ENCODE assay signal across 8 cellular contexts in the genomic region with DNA sequence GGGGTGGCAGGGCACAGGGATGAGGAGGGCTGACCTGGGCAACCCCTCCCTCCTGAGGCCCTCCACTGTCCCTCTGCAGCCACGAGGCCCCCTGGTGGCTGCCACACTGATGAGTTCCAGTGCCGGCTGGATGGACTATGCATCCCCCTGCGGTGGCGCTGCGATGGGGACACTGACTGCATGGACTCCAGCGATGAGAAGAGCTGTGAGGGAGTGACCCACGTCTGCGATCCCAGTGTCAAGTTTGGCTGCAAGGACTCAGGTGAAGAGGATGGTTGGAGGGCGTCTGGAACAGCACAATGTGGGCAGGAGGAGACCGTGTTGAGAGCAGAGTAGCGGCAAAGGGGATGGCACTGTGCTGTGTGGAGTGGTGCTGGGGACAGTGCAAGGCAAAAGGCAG. TPM values are rescaled to one million over a fixed set of nuclear protein-coding genes. Genes with fewer than 3 reads are reported as not detected.
DNase-seq lines count a peak whose midpoint lies in the region; ATAC-seq, FAIRE-seq and TF ChIP-seq lines count a peak whose summit lies in the region.

No MANE protein-coding gene starts in this region.

- DNase-seq in stimulated activated CD4-positive, alpha-beta T cell treated with anti-CD3 and anti-CD28 coated beads, Interleukin-15, amount 100 ng/mL, for 24 hours = peak; percentile 41
- DNase-seq in stimulated activated CD4-positive, alpha-beta T cell treated with anti-CD3 and anti-CD28 coated beads, Interleukin-2, amount 100 ng/mL, for 48 hours = no peak
- peak; percentile 13 for DNase-seq in T-helper 2 cell treated with Interferon-gamma antibody and Interleukin-4, amounts not matched to agents 5 μg/mL and 100 μg/mL, for 36 hours (ENCODE audit: low spot score)
- DNase-seq in fibroblast of lung (ENCODE audit: low read depth in 2 of 2) (no peak), smooth muscle cell (lab: John Stamatoyannopoulos, UW; ENCODE audit: unreplicated experiment) (no peak), GM19239 (ENCODE audit: insufficient read length, low spot score) (no peak)

- H3K4me3 Mint-ChIP-seq in T-helper 2 cell treated with Interferon-gamma antibody and Interleukin-4, amounts not matched to agents 5 μg/mL and 100 μg/mL, for 36 hours = no peak overlapping the region

- H3K36me3 ChIP-seq in fibroblast of lung (ENCODE audit: control insufficient read depth, insufficient read depth, low read length) (peaks cover 64% of the 10 kb centered on the region), smooth muscle cell (ENCODE audit: low read depth) (no peaks in the 10 kb centered on the region)

- H3K9me3 ChIP-seq in fibroblast of lung (ENCODE audit: control insufficient read depth, insufficient read depth, low read depth, low read length) (no peaks in the 10 kb centered on the region), smooth muscle cell (replicated peaks; ENCODE audit: low read depth) (no peaks in the 10 kb centered on the region)

- H3K27ac Mint-ChIP-seq in T-helper 2 cell treated with Interferon-gamma antibody and Interleukin-4, amounts not matched to agents 5 μg/mL and 100 μg/mL, for 36 hours = no peak overlapping the region

- H3K4me1 ChIP-seq in fibroblast of lung (ENCODE audit: control insufficient read depth, extremely low read depth, insufficient read depth, low read length) (peaks cover 14% of the 10 kb centered on the region), smooth muscle cell (ENCODE audit: low read depth) (no peaks in the 10 kb centered on the region)

- H3K9ac ChIP-seq in fibroblast of lung (ENCODE audit: insufficient read depth, low read length) (no peak overlapping the region), smooth muscle cell (ENCODE audit: low read depth) (no peak overlapping the region)

- H3K27me3 Mint-ChIP-seq in T-helper 2 cell treated with Interferon-gamma antibody and Interleukin-4, amounts not matched to agents 5 μg/mL and 100 μg/mL, for 36 hours (ENCODE audit: low read depth) = peaks cover 6% of the 10 kb centered on the region

- H2AFZ ChIP-seq in fibroblast of lung (ENCODE audit: low read length) = no peak overlapping the region
- H2AFZ ChIP-seq in smooth muscle cell (ENCODE audit: low read depth) = no peak overlapping the region

- H3K27ac ChIP-seq in fibroblast of lung (ENCODE audit: insufficient read depth, low read length) = no peak overlapping the region
- no peak overlapping the region for H3K27ac ChIP-seq in smooth muscle cell (ENCODE audit: low read depth)

- H3K79me2 ChIP-seq in fibroblast of lung (ENCODE audit: control insufficient read depth, insufficient read depth, low read length) = no peaks in the 10 kb centered on the region
- no peaks in the 10 kb centered on the region for H3K79me2 ChIP-seq in smooth muscle cell (ENCODE audit: low read depth)

- ATAC-seq in GM18870 (IDR thresholded peaks at IDR 0.05; ENCODE audit: unreplicated experiment) = no peak
- ATAC-seq in GM19395 (IDR thresholded peaks at IDR 0.05; ENCODE audit: unreplicated experiment) = no peak

- FAIRE-seq in GM19239 (lab: Jason Lieb, UNC) = no peak

- H4K20me1 ChIP-seq in fibroblast of lung (ENCODE audit: control insufficient read depth, extremely low read depth, insufficient read depth, low read length) = no peaks in the 10 kb centered on the region
- H4K20me1 ChIP-seq in smooth muscle cell (ENCODE audit: low read depth) = peaks cover 87% of the 10 kb centered on the region

- H3K4me1 Mint-ChIP-seq in T-helper 2 cell treated with Interferon-gamma antibody and Interleukin-4, amounts not matched to agents 5 μg/mL and 100 μg/mL, for 36 hours (ENCODE audit: low read depth) = no peaks in the 10 kb centered on the region

- H3K27me3 ChIP-seq in fibroblast of lung (ENCODE audit: control insufficient read depth, insufficient read depth, low read length) (no peaks in the 10 kb centered on the region), smooth muscle cell (ENCODE audit: low read depth) (no peaks in the 10 kb centered on the region)

- H3F3A ChIP-seq in smooth muscle cell (ENCODE audit: low read depth) = no peaks in the 10 kb centered on the region

- no peaks in the 10 kb centered on the region for H3K36me3 Mint-ChIP-seq in T-helper 2 cell treated with Interferon-gamma antibody and Interleukin-4, amounts not matched to agents 5 μg/mL and 100 μg/mL, for 36 hours (ENCODE audit: low read depth)

- 78% methylated on average over 11 of the region's 11 CpGs for WGBS in smooth muscle cell (ENCODE audit: low lambda C conversion rate)

- peak; percentile 41 to 52 for TF ChIP-seq CTCF in fibroblast of lung (conservative IDR thresholded peaks at IDR 0.05 in 1 of 2, IDR thresholded peaks at IDR 0.05 in 1 of 2; ENCODE audit: low read depth in 1 of 2, low read length in 2 of 2)
- peak; percentile 46 for TF ChIP-seq CTCF in smooth muscle cell (IDR thresholded peaks at IDR 0.05; ENCODE audit: borderline replicate concordance, insufficient read depth, poor library complexity, severe bottlenecking)

- H3K4me3 ChIP-seq in fibroblast of lung (replicated peaks in 1 of 4; ENCODE audit: control extremely low read depth in 1 of 4, insufficient read depth in 1 of 4, low read depth in 3 of 4, low read length in 4 of 4) (no peak overlapping the region), smooth muscle cell (no peak overlapping the region)

- no peaks in the 10 kb centered on the region for H3K9me3 Mint-ChIP-seq in T-helper 2 cell treated with Interferon-gamma antibody and Interleukin-4, amounts not matched to agents 5 μg/mL and 100 μg/mL, for 36 hours

- H3K4me2 ChIP-seq in fibroblast of lung (ENCODE audit: extremely low read depth, insufficient read depth, low read length) = no peak overlapping the region
- no peak overlapping the region for H3K4me2 ChIP-seq in smooth muscle cell

RNA-seq across cellular contexts. Expression of gene LRP1-AS, which starts 25.7 kb away (rescaled TPM):
- total RNA-seq in fibroblast of lung (not detected in 2 replicates), smooth muscle cell (not detected in 2 replicates)
- polyA plus RNA-seq in fibroblast of lung (not detected in 2 replicates), smooth muscle cell (not detected in 2 replicates)
- not detected in 2 replicates for polyA plus RNA-seq in fibroblast of lung (2012)
- not detected in 2 replicates for polyA minus RNA-seq in fibroblast of lung (ENCODE audit: low replicate concordance)

RNA-seq across cellular contexts. Expression of gene NXPH4, which starts 43.5 kb away (rescaled TPM):
- total RNA-seq in fibroblast of lung (0.50 and 1.0 TPM in 2 replicates), smooth muscle cell (1.6 and 3.9 TPM in 2 replicates)
- polyA plus RNA-seq in fibroblast of lung (0.30 and 1.9 TPM in 2 replicates), smooth muscle cell (8.5 and 10.7 TPM in 2 replicates)
- 1.6 and 10.2 TPM in 2 replicates for polyA plus RNA-seq in fibroblast of lung (2012)
- 1.0 and 12.0 TPM in 2 replicates for polyA minus RNA-seq in fibroblast of lung (ENCODE audit: low replicate concordance)

RNA-seq across cellular contexts. Expression of gene LRP1, which starts 44.8 kb away (rescaled TPM):
- total RNA-seq in fibroblast of lung (377 and 464 TPM in 2 replicates), smooth muscle cell (80.3 and 95.4 TPM in 2 replicates)
- polyA plus RNA-seq in fibroblast of lung (92.2 and 96.9 TPM in 2 replicates), smooth muscle cell (75.3 and 83.1 TPM in 2 replicates)
- 209 and 246 TPM in 2 replicates for polyA plus RNA-seq in fibroblast of lung (2012)
- 1,375 and 1,576 TPM in 2 replicates for polyA minus RNA-seq in fibroblast of lung (ENCODE audit: low replicate concordance)

RNA-seq across cellular contexts. Expression of gene SHMT2, which starts 56.4 kb away (rescaled TPM):
- total RNA-seq in fibroblast of lung (358 and 380 TPM in 2 replicates), smooth muscle cell (82.1 and 117 TPM in 2 replicates)
- polyA plus RNA-seq in fibroblast of lung (139 and 154 TPM in 2 replicates), smooth muscle cell (107 TPM in 2 replicates)
- polyA plus RNA-seq in fibroblast of lung (2012) = 144 and 150 TPM in 2 replicates
- polyA minus RNA-seq in fibroblast of lung (ENCODE audit: low replicate concordance) = 360 and 376 TPM in 2 replicates

Comparison
In these comparisons a context has a peak if more than half of its experiments do, and no peak if none do; other contexts are left out.
1. DNase-seq: peak in stimulated activated CD4-positive, alpha-beta T cell treated with anti-CD3 and anti-CD28 coated beads, Interleukin-15, amount 100 ng/mL, for 24 hours (single experiment) and T-helper 2 cell treated with Interferon-gamma antibody and Interleukin-4, amounts not matched to agents 5 μg/mL and 100 μg/mL, for 36 hours (single experiment); none in stimulated activated CD4-positive, alpha-beta T cell treated with anti-CD3 and anti-CD28 coated beads, Interleukin-2, amount 100 ng/mL, for 48 hours (0 of 2), fibroblast of lung (0 of 2), smooth muscle cell (single experiment) and GM19239 (single experiment).